ENCODE assay signal across 28 cellular contexts in the genomic region with DNA sequence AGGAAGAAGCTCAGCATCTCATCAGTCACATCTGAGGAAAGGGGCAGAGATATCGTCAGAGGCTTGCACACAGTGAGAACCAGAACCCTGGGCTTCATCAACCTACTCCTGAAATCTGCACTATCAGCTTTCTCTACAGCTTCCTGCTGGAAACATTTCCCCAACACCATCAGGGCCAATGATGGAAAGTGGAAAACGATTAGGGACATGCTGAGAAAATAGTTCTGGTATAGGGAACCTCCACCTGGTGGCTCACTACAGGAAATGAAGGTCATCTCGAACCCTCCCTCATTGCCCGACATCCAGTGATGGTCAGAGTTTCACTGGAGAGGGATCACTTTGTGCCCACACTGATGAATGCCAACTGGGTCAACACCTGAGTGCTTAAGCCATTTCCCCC. TPM values are rescaled to one million over a fixed set of nuclear protein-coding genes. Genes with fewer than 3 reads are reported as not detected.
"Had no signal": no experiment of that assay in that cellular context is flagged by ENCODE, and none has a peak within 500 bp of the region (broad histone marks: within the 10 kb centered on the region; RNA-seq: fewer than 3 reads in every experiment).

No MANE protein-coding gene starts in this region.

- ATAC-seq: activated CD4-positive, alpha-beta T cell treated with anti-CD3 and anti-CD28 coated beads for 36 hours; activated naive CD4-positive, alpha-beta T cell treated with anti-CD3 and anti-CD28 coated beads, Interleukin-2, amount 50 U/mL, for 72 hours; gastrocnemius medialis; stimulated activated naive CD8-positive, alpha-beta T cell treated with anti-CD3 and anti-CD28 coated beads, Interleukin-15, Interleukin-2, amounts not matched to agents 100 U/mL and 50 U/mL, for 24 hours; T-helper 17 cell; upper lobe of right lung had no signal

- H3K4me3 ChIP-seq: esophagus muscularis mucosa, gastrocnemius medialis, lung, neural progenitor cell, spleen, thyroid gland, upper lobe of right lung had no signal

- DNase-seq: activated B cell treated with CpG ODN at 0.5 μM for 24 hours; activated CD4-positive, alpha-beta T cell treated with anti-CD3 and anti-CD28 coated beads for 36 hours; activated CD4-positive, alpha-beta T cell treated with anti-CD3 and anti-CD28 coated beads, Interleukin-2, amount 50 U/mL, for 48 hours; central memory CD4-positive, alpha-beta T cell; effector memory CD4-positive, alpha-beta T cell; gastrocnemius medialis; naive B cell; stimulated activated CD4-positive, alpha-beta T cell treated with anti-CD3 and anti-CD28 coated beads, Interleukin-4, amount 100 ng/mL, for 4 hours; stimulated activated naive CD8-positive, alpha-beta T cell treated with anti-CD3 and anti-CD28 coated beads, Interleukin-15, Interleukin-2, amounts not matched to agents 100 U/mL and 50 U/mL, for 24 hours; SW 1271; T-helper 17 cell; thyroid gland had no signal

- H3K9me3 ChIP-seq: esophagus muscularis mucosa, gastrocnemius medialis, spleen, thyroid gland, upper lobe of right lung had no signal

- H3K27me3 Mint-ChIP-seq: activated B cell treated with CpG ODN at 0.5 μM for 24 hours; activated CD4-positive, alpha-beta T cell treated with anti-CD3 and anti-CD28 coated beads for 36 hours; naive B cell; progenitor cell of endocrine pancreas; T-helper 17 cell had no signal

- H3K9ac ChIP-seq: neural progenitor cell had no signal

- H3K27ac ChIP-seq: esophagus muscularis mucosa, gastrocnemius medialis, neural progenitor cell, spleen, thyroid gland, upper lobe of right lung had no signal

- H3K27me3 ChIP-seq: esophagus muscularis mucosa, gastrocnemius medialis, neural progenitor cell, spleen, thyroid gland, upper lobe of right lung had no signal

- H3K4me1 ChIP-seq: esophagus muscularis mucosa, gastrocnemius medialis, neural progenitor cell, thyroid gland, upper lobe of right lung had no signal

- H3K4me3 Mint-ChIP-seq: activated B cell treated with CpG ODN at 0.5 μM for 24 hours; activated CD4-positive, alpha-beta T cell treated with anti-CD3 and anti-CD28 coated beads for 36 hours; activated T-helper 1 cell treated with anti-CD3 and anti-CD28 coated beads, Interleukin-12 subunit alpha, Interleukin-12 subunit beta, Interleukin-2, Interleukin-4 antibody, amounts not matched to agents 30 ng/mL and 10 ng/mL and 1 ng/mL, durations not matched to agents 14 hours and 24 hours and 36 hours; naive B cell; neural progenitor cell; T-helper 17 cell had no signal

- H3K36me3 ChIP-seq: neural progenitor cell had no signal

- H3K4me1 Mint-ChIP-seq: activated B cell treated with CpG ODN at 0.5 μM for 24 hours had no signal

- H3K27ac Mint-ChIP-seq: activated B cell treated with CpG ODN at 0.5 μM for 24 hours; activated CD4-positive, alpha-beta T cell treated with anti-CD3 and anti-CD28 coated beads for 36 hours; activated T-helper 1 cell treated with anti-CD3 and anti-CD28 coated beads, Interleukin-12 subunit alpha, Interleukin-12 subunit beta, Interleukin-2, Interleukin-4 antibody, amounts not matched to agents 30 ng/mL and 10 ng/mL and 1 ng/mL, durations not matched to agents 14 hours and 24 hours and 36 hours; neural progenitor cell; progenitor cell of endocrine pancreas; T-helper 17 cell had no signal

- H3K9me3 Mint-ChIP-seq: activated B cell treated with CpG ODN at 0.5 μM for 24 hours; activated naive CD4-positive, alpha-beta T cell treated with anti-CD3 and anti-CD28 coated beads, Interleukin-2, amount 50 U/mL, for 72 hours; activated T-helper 1 cell treated with anti-CD3 and anti-CD28 coated beads, Interleukin-12 subunit alpha, Interleukin-12 subunit beta, Interleukin-2, Interleukin-4 antibody, amounts not matched to agents 30 ng/mL and 10 ng/mL and 1 ng/mL, durations not matched to agents 14 hours and 24 hours and 36 hours; naive B cell; neural progenitor cell had no signal

RNA-seq across cellular contexts. Expression of a gene that starts 43.0 kb away (rescaled TPM):
- total RNA-seq: activated B cell treated with CpG ODN at 0.5 μM for 24 hours; activated CD4-positive, alpha-beta T cell treated with anti-CD3 and anti-CD28 coated beads for 36 hours; activated CD8-positive, alpha-beta memory T cell treated with anti-CD3 and anti-CD28 coated beads for 36 hours; activated T-helper 1 cell treated with anti-CD3 and anti-CD28 coated beads, Interleukin-12 subunit alpha, Interleukin-12 subunit beta, Interleukin-2, Interleukin-4 antibody, amounts not matched to agents 30 ng/mL and 10 ng/mL and 1 ng/mL, durations not matched to agents 14 hours and 24 hours and 36 hours; astrocyte; dermis microvascular lymphatic vessel endothelial cell; endothelial cell of umbilical vein; gastrocnemius medialis; mesenteric fat pad; mucosa of gallbladder; osteocyte; subcutaneous adipose tissue; T-helper 17 cell; thyroid gland had no signal
